ENCODE assay signal across 12 cellular contexts in the genomic region with DNA sequence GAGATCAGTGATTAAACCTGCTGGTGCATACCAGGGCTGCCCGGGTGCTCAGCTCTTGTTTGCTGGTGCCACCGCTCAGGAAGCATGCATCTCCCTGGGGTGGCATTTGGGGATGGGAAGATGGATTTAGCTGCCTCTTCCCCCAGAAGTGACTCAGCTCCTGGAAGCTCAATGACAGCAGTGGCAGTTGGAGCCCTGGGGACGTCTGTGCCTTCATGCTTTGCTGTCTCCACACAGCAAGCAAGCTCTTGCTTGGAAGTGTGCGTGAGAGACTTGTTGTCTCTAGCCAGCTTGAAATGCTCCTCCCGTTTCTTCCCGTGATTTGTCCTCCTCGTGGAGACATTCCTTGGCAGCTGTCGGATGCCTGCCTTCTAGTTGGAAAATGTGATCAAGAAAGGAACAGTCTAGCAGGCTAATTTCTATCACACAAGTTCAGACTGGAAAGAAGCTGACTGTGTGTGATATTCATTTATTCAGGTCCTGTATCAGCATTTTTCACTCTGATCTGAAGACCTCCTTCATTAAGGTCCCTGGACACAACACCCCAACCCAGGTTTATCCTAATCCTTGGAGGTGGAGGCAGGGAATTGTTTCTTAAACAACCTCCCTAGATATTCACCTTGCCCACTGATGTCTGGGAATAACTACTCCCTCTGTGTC.
DNase-seq lines count a peak whose midpoint lies in the region; TF ChIP-seq lines count a peak whose summit lies in the region.
"Had no signal": no experiment of that assay in that cellular context is flagged by ENCODE, and none has a peak within 500 bp of the region (broad histone marks: within the 10 kb centered on the region; RNA-seq: fewer than 3 reads in every experiment).

No MANE protein-coding gene starts in this region.

- H3K9me3 Mint-ChIP-seq in activated CD4-positive, alpha-beta T cell treated with anti-CD3 and anti-CD28 coated beads, Interleukin-2, amount 10 ng/mL, durations not matched to agents 24 days and 14 days: no peaks in the 10 kb centered on the region
- no peaks in the 10 kb centered on the region for H3K9me3 Mint-ChIP-seq in T-helper 2 cell treated with Interferon-gamma antibody and Interleukin-4, amounts not matched to agents 5 μg/mL and 100 μg/mL, for 36 hours
- H3K9me3 Mint-ChIP-seq: activated T-helper 2 cell treated with anti-CD3 and anti-CD28 coated beads, Interferon-gamma antibody, Interleukin-2, Interleukin-4, amounts not matched to agents 10 μg/mL and 5 μg/mL and 100 μg/mL, durations not matched to agents 14 hours and 24 hours and 36 hours had no signal

- H3K27me3 ChIP-seq in uterus: no peaks in the 10 kb centered on the region
- H3K27me3 ChIP-seq in Peyer's patch: no peaks in the 10 kb centered on the region

- peak overlapping the region in 1 of 2 donors; percentile 65 for H3K27ac ChIP-seq in coronary artery
- peak overlapping the region; percentile 28 to 57 for H3K27ac ChIP-seq in uterus
- H3K27ac ChIP-seq in Peyer's patch: no peak overlapping the region

- TF ChIP-seq POLR2A in uterus (IDR thresholded peaks at IDR 0.05) (no peak), Peyer's patch (IDR thresholded peaks at IDR 0.05) (no peak)

- H3K4me1 ChIP-seq in uterus (peaks cover 0 to 7% of the 10 kb centered on the region in 2 donors), Peyer's patch (peaks cover 0 to 3% (median 0%) of the 10 kb centered on the region in 4 donors)

- no peak for DNase-seq in activated CD4-positive, alpha-beta T cell treated with anti-CD3 and anti-CD28 coated beads, Interleukin-2, amount 10 ng/mL, durations not matched to agents 24 days and 14 days
- DNase-seq in activated CD4-positive, alpha-beta T cell treated with anti-CD3 and anti-CD28 coated beads, Interleukin-2, amount 50 U/mL, for 4 hours: no peak
- DNase-seq in coronary artery (ENCODE audit: low spot score) (no peak), medulla oblongata (ENCODE audit: extremely low spot score) (peak; percentile 33), uterus (peak in 1 of 2 donors; percentile 46), Peyer's patch (no peak), NCI-H526 treated with DMSO at 0.1 percent for 48 hours (lab: John Stamatoyannopoulos, UW) (no peak)
- no peak for DNase-seq in T-helper 2 cell treated with Interferon-gamma antibody and Interleukin-4, amounts not matched to agents 5 μg/mL and 100 μg/mL, for 36 hours (ENCODE audit: low spot score)
- DNase-seq: ACHN, substantia nigra, T-helper 9 cell had no signal

- no peak overlapping the region for H3K4me3 Mint-ChIP-seq in activated CD4-positive, alpha-beta T cell treated with anti-CD3 and anti-CD28 coated beads, Interleukin-2, amount 10 ng/mL, durations not matched to agents 24 days and 14 days
- no peak overlapping the region for H3K4me3 Mint-ChIP-seq in T-helper 2 cell treated with Interferon-gamma antibody and Interleukin-4, amounts not matched to agents 5 μg/mL and 100 μg/mL, for 36 hours

- peaks cover 3% of the 10 kb centered on the region for H3K36me3 Mint-ChIP-seq in activated CD4-positive, alpha-beta T cell treated with anti-CD3 and anti-CD28 coated beads, Interleukin-2, amount 10 ng/mL, durations not matched to agents 24 days and 14 days (ENCODE audit: low read depth)
- H3K36me3 Mint-ChIP-seq in T-helper 2 cell treated with Interferon-gamma antibody and Interleukin-4, amounts not matched to agents 5 μg/mL and 100 μg/mL, for 36 hours (ENCODE audit: low read depth): no peaks in the 10 kb centered on the region

- intact Hi-C loops in activated CD4-positive, alpha-beta T cell treated with anti-CD3 and anti-CD28 coated beads, Interleukin-2, amount 10 ng/mL, durations not matched to agents 24 days and 14 days (cut with micrococcal nuclease): no loop called here
- intact Hi-C loops in uterus (cut with DNase I; ENCODE audit: low total_unique reads): no loop called here

- no peaks in the 10 kb centered on the region for H3K9me3 ChIP-seq in uterus
- H3K9me3 ChIP-seq in Peyer's patch: no peaks in the 10 kb centered on the region

- peak overlapping the region; percentile 37 for H3K27ac Mint-ChIP-seq in activated CD4-positive, alpha-beta T cell treated with anti-CD3 and anti-CD28 coated beads, Interleukin-2, amount 10 ng/mL, durations not matched to agents 24 days and 14 days
- H3K27ac Mint-ChIP-seq in T-helper 2 cell treated with Interferon-gamma antibody and Interleukin-4, amounts not matched to agents 5 μg/mL and 100 μg/mL, for 36 hours: no peak overlapping the region
- H3K27ac Mint-ChIP-seq: activated T-helper 2 cell treated with anti-CD3 and anti-CD28 coated beads, Interferon-gamma antibody, Interleukin-2, Interleukin-4, amounts not matched to agents 10 μg/mL and 5 μg/mL and 100 μg/mL, durations not matched to agents 14 hours and 24 hours and 36 hours had no signal

- no peak for TF ChIP-seq CTCF in coronary artery (IDR thresholded peaks at IDR 0.05)
- no peak for TF ChIP-seq CTCF in uterus (IDR thresholded peaks at IDR 0.05)
- TF ChIP-seq CTCF in Peyer's patch (IDR thresholded peaks at IDR 0.05): no peak

- H3K27me3 Mint-ChIP-seq in activated CD4-positive, alpha-beta T cell treated with anti-CD3 and anti-CD28 coated beads, Interleukin-2, amount 10 ng/mL, durations not matched to agents 24 days and 14 days: no peaks in the 10 kb centered on the region
- H3K27me3 Mint-ChIP-seq in T-helper 2 cell treated with Interferon-gamma antibody and Interleukin-4, amounts not matched to agents 5 μg/mL and 100 μg/mL, for 36 hours (ENCODE audit: low read depth): no peaks in the 10 kb centered on the region

- H3K4me3 ChIP-seq in coronary artery: peak overlapping the region; percentile 31
- H3K4me3 ChIP-seq in uterus: no peak overlapping the region
- H3K4me3 ChIP-seq in Peyer's patch: no peak overlapping the region

- H3K4me1 Mint-ChIP-seq in activated CD4-positive, alpha-beta T cell treated with anti-CD3 and anti-CD28 coated beads, Interleukin-2, amount 10 ng/mL, durations not matched to agents 24 days and 14 days: peaks cover 24% of the 10 kb centered on the region
- peaks cover 24% of the 10 kb centered on the region for H3K4me1 Mint-ChIP-seq in T-helper 2 cell treated with Interferon-gamma antibody and Interleukin-4, amounts not matched to agents 5 μg/mL and 100 μg/mL, for 36 hours (ENCODE audit: low read depth)

- H3K36me3 ChIP-seq in uterus (no peaks in the 10 kb centered on the region), Peyer's patch (no peaks in the 10 kb centered on the region)

Comparison
In these comparisons a context has a peak if more than half of its experiments do, and no peak if none do; other contexts are left out.
1. H3K27ac ChIP-seq: peak in uterus (2 of 2); none in Peyer's patch (0 of 4).